Comparison of ENCODE assay signal across 25 cellular contexts in the genomic region with DNA sequence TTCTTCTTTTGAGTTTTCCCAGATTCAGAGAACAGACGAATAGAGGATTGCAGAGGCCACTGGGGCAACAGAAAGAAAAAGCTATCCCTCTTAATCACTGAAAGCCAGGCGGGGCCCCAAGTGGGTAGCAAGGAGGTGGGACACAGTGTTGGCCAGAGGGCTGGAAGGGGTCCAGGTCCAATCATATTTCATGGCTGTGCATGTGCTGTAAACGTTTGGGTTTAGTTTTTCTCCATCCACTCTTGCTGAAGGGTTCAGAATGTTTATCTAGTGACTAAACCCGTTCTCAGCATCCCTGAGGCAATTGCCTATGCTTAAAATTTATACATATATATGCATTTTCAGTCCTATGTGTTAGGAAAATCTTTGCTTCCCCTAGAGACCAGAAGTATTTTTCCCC.
DNase-seq lines count a peak whose midpoint lies in the region; ATAC-seq and TF ChIP-seq lines count a peak whose summit lies in the region.
"Had no signal": no experiment of that assay in that cellular context is flagged by ENCODE, and none has a peak within 500 bp of the region (broad histone marks: within the 10 kb centered on the region; RNA-seq: fewer than 3 reads in every experiment).

No MANE protein-coding gene starts in this region.

- intact Hi-C loops in thyroid gland (cut with DNase I), result no loop called here

- H3K36me3 ChIP-seq in GM23338 (ENCODE audit: insufficient read depth) (no peaks in the 10 kb centered on the region), thyroid gland (no peaks in the 10 kb centered on the region)
- H3K36me3 ChIP-seq: BE2C, gastrocnemius medialis, left ventricle myocardium inferior, SJSA1, uterus had no signal

- no peaks in the 10 kb centered on the region for H3K36me3 Mint-ChIP-seq in natural killer cell treated with Interleukin-12 subunit alpha and Interleukin-12 subunit beta and Interleukin-15 and Interleukin-18, amount 100 ng/mL, for 72 hours
- no peaks in the 10 kb centered on the region for H3K36me3 Mint-ChIP-seq in GM23338 (ENCODE audit: low read depth)
- H3K36me3 Mint-ChIP-seq: mesothelial cell of epicardium; naive thymus-derived CD4-positive, alpha-beta T cell; stimulated activated effector memory CD8-positive, alpha-beta T cell treated with anti-CD3 and anti-CD28 coated beads, Interleukin-12 subunit alpha, Interleukin-12 subunit beta, amount 100 ng/mL, for 72 hours; T-cell had no signal

- TF ChIP-seq POLR2A in thyroid gland (IDR thresholded peaks at IDR 0.05), result no peak

- peaks cover 3% of the 10 kb centered on the region; the same call in 1 of the 2 replicates for H3K9me2 ChIP-seq in GM23338 (ENCODE audit: insufficient read depth)

- H3K27ac ChIP-seq in GM23338 (ENCODE audit: low read depth) (no peak overlapping the region), thyroid gland (no peak overlapping the region)
- H3K27ac ChIP-seq: gastrocnemius medialis, KMS-11, left ventricle myocardium inferior, SJSA1, uterus had no signal

- no peaks in the 10 kb centered on the region for H3K4me1 Mint-ChIP-seq in natural killer cell treated with Interleukin-12 subunit alpha and Interleukin-12 subunit beta and Interleukin-15 and Interleukin-18, amount 100 ng/mL, for 72 hours (ENCODE audit: low read depth in 2 of 2)
- H3K4me1 Mint-ChIP-seq in GM23338, result peaks cover 11% of the 10 kb centered on the region
- H3K4me1 Mint-ChIP-seq: activated CD4-positive, alpha-beta T cell treated with anti-CD3 and anti-CD28 coated beads for 36 hours; naive thymus-derived CD4-positive, alpha-beta T cell; stimulated activated effector memory CD8-positive, alpha-beta T cell treated with anti-CD3 and anti-CD28 coated beads, Interleukin-12 subunit alpha, Interleukin-12 subunit beta, amount 100 ng/mL, for 72 hours; T-cell had no signal

- no peaks in the 10 kb centered on the region for H3K27me3 Mint-ChIP-seq in natural killer cell treated with Interleukin-12 subunit alpha and Interleukin-12 subunit beta and Interleukin-15 and Interleukin-18, amount 100 ng/mL, for 72 hours
- peaks cover 2% of the 10 kb centered on the region for H3K27me3 Mint-ChIP-seq in GM23338 (ENCODE audit: insufficient read depth, low read depth, poor library complexity)

- no peak overlapping the region for H3K4me3 Mint-ChIP-seq in natural killer cell treated with Interleukin-12 subunit alpha and Interleukin-12 subunit beta and Interleukin-15 and Interleukin-18, amount 100 ng/mL, for 72 hours
- H3K4me3 Mint-ChIP-seq in GM23338, result no peak overlapping the region
- H3K4me3 Mint-ChIP-seq: activated CD4-positive, alpha-beta T cell treated with anti-CD3 and anti-CD28 coated beads for 36 hours; mesothelial cell of epicardium; naive thymus-derived CD4-positive, alpha-beta T cell; stimulated activated effector memory CD8-positive, alpha-beta T cell treated with anti-CD3 and anti-CD28 coated beads, Interleukin-12 subunit alpha, Interleukin-12 subunit beta, amount 100 ng/mL, for 72 hours; T-cell had no signal

- H3K4me3 ChIP-seq in astrocyte of the spinal cord (ENCODE audit: low read depth, low read length) (no peak overlapping the region), fibroblast of villous mesenchyme (ENCODE audit: low read depth, low read length) (no peak overlapping the region), GM23338 (no peak overlapping the region), thyroid gland (replicated peaks in 1 of 3) (no peak overlapping the region)
- H3K4me3 ChIP-seq: gastrocnemius medialis, left ventricle myocardium inferior, SJSA1, uterus had no signal

- no peaks in the 10 kb centered on the region for H3F3A ChIP-seq in GM23338 (replicated peaks; ENCODE audit: low read depth)

- no peak for ATAC-seq in natural killer cell treated with Interleukin-12 subunit alpha and Interleukin-12 subunit beta and Interleukin-15 and Interleukin-18, amount 100 ng/mL, for 72 hours
- ATAC-seq in GM23338 (no peak), GM18907 (IDR thresholded peaks at IDR 0.05; ENCODE audit: unreplicated experiment) (no peak)
- ATAC-seq: activated CD4-positive, alpha-beta T cell treated with anti-CD3 and anti-CD28 coated beads for 36 hours; gastrocnemius medialis; naive thymus-derived CD4-positive, alpha-beta T cell; stimulated activated effector memory CD8-positive, alpha-beta T cell treated with anti-CD3 and anti-CD28 coated beads, Interleukin-12 subunit alpha, Interleukin-12 subunit beta, amount 100 ng/mL, for 72 hours; T-cell had no signal

- in situ Hi-C loops in astrocyte of the spinal cord (cut with HindIII; ENCODE audit: low sequenced_read_pairs), result no loop called here

- no peaks in the 10 kb centered on the region for H4K20me1 ChIP-seq in GM23338 (replicated peaks; ENCODE audit: insufficient read depth)

- H3K27ac Mint-ChIP-seq in natural killer cell treated with Interleukin-12 subunit alpha and Interleukin-12 subunit beta and Interleukin-15 and Interleukin-18, amount 100 ng/mL, for 72 hours, result no peak overlapping the region
- no peak overlapping the region for H3K27ac Mint-ChIP-seq in GM23338
- H3K27ac Mint-ChIP-seq: activated CD4-positive, alpha-beta T cell treated with anti-CD3 and anti-CD28 coated beads for 36 hours; mesothelial cell of epicardium; naive thymus-derived CD4-positive, alpha-beta T cell; stimulated activated effector memory CD8-positive, alpha-beta T cell treated with anti-CD3 and anti-CD28 coated beads, Interleukin-12 subunit alpha, Interleukin-12 subunit beta, amount 100 ng/mL, for 72 hours; T-cell had no signal

- peak; percentile 65 for DNase-seq in EH (ENCODE audit: low read depth)
- peak; percentile 47 for DNase-seq in M059J (ENCODE audit: low read depth)
- DNase-seq in astrocyte of the spinal cord (ENCODE audit: low read depth, low spot score), result peak; percentile 46
- DNase-seq in fibroblast of villous mesenchyme (ENCODE audit: low read depth), result peak; percentile 13
- DNase-seq in natural killer cell treated with Interleukin-12 subunit alpha and Interleukin-12 subunit beta and Interleukin-15 and Interleukin-18, amount 100 ng/mL, for 72 hours (ENCODE audit: low spot score), result no peak
- DNase-seq in GM23338 (ENCODE audit: low spot score), result no peak
- no peak for DNase-seq in thyroid gland
- DNase-seq: activated CD4-positive, alpha-beta T cell treated with anti-CD3 and anti-CD28 coated beads for 36 hours; activated gamma-delta T cell; BE2C; caudate nucleus; DMS79 treated with DMSO at 0.1 percent for 48 hours; gastrocnemius medialis; hypothalamus; left ventricle myocardium inferior; naive thymus-derived CD4-positive, alpha-beta T cell; small intestine; stimulated activated CD4-positive, alpha-beta T cell treated with anti-CD3 and anti-CD28 coated beads, Interleukin-2, amount 100 ng/mL, for 48 hours; T-cell; uterus had no signal

- H3K9me3 ChIP-seq in thyroid gland, result no peaks in the 10 kb centered on the region
- H3K9me3 ChIP-seq: BE2C, gastrocnemius medialis, SJSA1, uterus had no signal

- H3K27me3 ChIP-seq in GM23338 (ENCODE audit: insufficient read depth), result no peaks in the 10 kb centered on the region
- no peaks in the 10 kb centered on the region for H3K27me3 ChIP-seq in thyroid gland
- H3K27me3 ChIP-seq: BE2C, gastrocnemius medialis, SJSA1, uterus had no signal

- no peak overlapping the region for H3K4me2 ChIP-seq in GM23338
- H3K4me2 ChIP-seq: KMS-11 had no signal

- H3K9me3 Mint-ChIP-seq in natural killer cell treated with Interleukin-12 subunit alpha and Interleukin-12 subunit beta and Interleukin-15 and Interleukin-18, amount 100 ng/mL, for 72 hours, result peaks cover 4% of the 10 kb centered on the region
- no peaks in the 10 kb centered on the region for H3K9me3 Mint-ChIP-seq in GM23338
- H3K9me3 Mint-ChIP-seq: mesothelial cell of epicardium had no signal

- TF ChIP-seq CTCF in astrocyte of the spinal cord (IDR thresholded peaks at IDR 0.05; ENCODE audit: low read depth, low read length) (no peak), fibroblast of villous mesenchyme (IDR thresholded peaks at IDR 0.05; ENCODE audit: insufficient read depth, low read depth, low read length) (no peak), GM23338 (conservative IDR thresholded peaks at IDR 0.05; ENCODE audit: low read depth in 2 of 2) (no peak), thyroid gland (IDR thresholded peaks at IDR 0.05) (no peak)

- no peaks in the 10 kb centered on the region for H3K79me2 ChIP-seq in GM23338 (replicated peaks; ENCODE audit: insufficient read depth)

- no peak overlapping the region for H2AFZ ChIP-seq in GM23338

- H3K4me1 ChIP-seq in GM23338 (ENCODE audit: insufficient read depth) (peaks cover 11% of the 10 kb centered on the region), thyroid gland (no peaks in the 10 kb centered on the region)
- H3K4me1 ChIP-seq: BE2C, gastrocnemius medialis, left ventricle myocardium inferior, SJSA1, uterus had no signal

- 34 to 43% methylated on average over 4 of the region's 4 CpGs for WGBS in thyroid gland, 2 donors

TF ChIP-seq in GM23338, 12 proteins besides CTCF, POLR2A, EP300 and RAD21 (continues in another document):
- TF ChIP-seq CREB1 (CRISPR knock-in tag; IDR thresholded peaks at IDR 0.05; ENCODE audit: low read depth) (no peak), EZH2 (IDR thresholded peaks at IDR 0.05; ENCODE audit: low read depth, unreplicated experiment) (no peak), NANOG (IDR thresholded peaks at IDR 0.05; ENCODE audit: borderline replicate concordance) (no peak), JUNB (IDR thresholded peaks at IDR 0.05; ENCODE audit: unreplicated experiment) (no peak), POLR2AphosphoS5 (IDR thresholded peaks at IDR 0.05; ENCODE audit: low read depth) (no peak), ZNF114 (CRISPR knock-in tag; IDR thresholded peaks at IDR 0.05) (no peak), EZH2phosphoT487 (IDR thresholded peaks at IDR 0.05; ENCODE audit: unreplicated experiment) (no peak), ZNF331 (CRISPR knock-in tag; IDR thresholded peaks at IDR 0.05; ENCODE audit: low read depth) (no peak), STAT1 (IDR thresholded peaks at IDR 0.05; ENCODE audit: unreplicated experiment) (no peak)

Comparison
In these comparisons a context has a peak if more than half of its experiments do, and no peak if none do; other contexts are left out.
1. DNase-seq: peak in EH (single experiment), M059J (single experiment), astrocyte of the spinal cord (single experiment) and fibroblast of villous mesenchyme (single experiment); none in natural killer cell treated with Interleukin-12 subunit alpha and Interleukin-12 subunit beta and Interleukin-15 and Interleukin-18, amount 100 ng/mL, for 72 hours (single experiment), GM23338 (single experiment) and thyroid gland (0 of 2).